ENCODE assay signal across 8 cellular contexts in the genomic region with DNA sequence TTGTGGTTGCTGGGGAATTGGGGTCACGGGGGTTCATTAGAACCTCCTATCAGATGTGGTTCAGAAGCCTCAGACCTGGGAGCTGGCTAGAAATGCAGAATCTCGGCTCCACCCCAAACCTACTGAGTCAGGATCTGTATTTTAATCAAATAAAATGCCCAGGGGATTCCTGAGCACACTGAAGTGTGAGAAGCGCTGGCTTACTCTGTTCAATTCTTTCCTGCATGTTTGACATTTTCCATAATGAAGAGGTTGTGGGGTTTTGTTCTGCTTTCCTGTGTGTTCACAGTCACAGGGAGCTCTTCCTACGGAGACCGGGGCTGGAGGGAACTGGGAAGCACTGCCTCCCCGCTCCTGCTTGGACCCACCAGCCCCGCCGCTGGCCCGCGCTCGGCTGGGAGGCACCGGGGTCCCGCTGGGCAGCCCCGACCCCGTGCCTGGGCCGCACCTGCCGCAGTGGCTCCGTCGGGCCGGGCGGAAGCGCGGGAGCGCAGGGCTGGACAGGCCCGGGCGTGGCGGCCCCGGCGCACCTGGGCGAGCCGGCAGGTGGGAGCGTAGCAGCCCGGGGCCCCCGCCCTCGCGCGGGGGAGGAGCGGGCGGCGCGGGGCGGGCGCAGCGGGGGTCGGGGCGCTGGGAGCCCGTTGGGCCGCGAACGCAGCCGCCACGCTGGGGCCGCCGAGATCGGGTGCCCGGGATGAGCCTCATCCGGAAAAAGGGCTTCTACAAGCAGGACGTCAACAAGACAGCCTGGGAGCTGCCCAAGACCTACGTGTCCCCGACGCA. TPM values are rescaled to one million over a fixed set of nuclear protein-coding genes. Genes with fewer than 3 reads are reported as not detected.
A peak's percentile ranks its signal among the peaks of the same experiment; 100 is the strongest.
DNase-seq lines count a peak whose midpoint lies in the region; ATAC-seq and TF ChIP-seq lines count a peak whose summit lies in the region.

A gene (plus strand): TSS at position 625 of the 783 bp plus-strand sequence. CDS start 70 bp downstream, at position 695.

- ATAC-seq in IMR-90 (ENCODE audit: low read depth) (peak; percentile 3; the same call in 1 of the 2 replicates), GM19395 (IDR thresholded peaks at IDR 0.05; ENCODE audit: unreplicated experiment) (no peak), GM19351 (IDR thresholded peaks at IDR 0.05; ENCODE audit: unreplicated experiment) (no peak)

- no TSS peak for BruUV-seq in IMR-90 (replicated peaks; lab: Mats Ljungman, UMichigan)

- no peak within 1 kb of the TSS for H3K56ac ChIP-seq in IMR-90 (ENCODE audit: extremely low read depth, insufficient read depth, low read length)

- peak within 1 kb of the TSS; percentile 79; the same call in 1 of the 2 replicates for H4K91ac ChIP-seq in IMR-90 (ENCODE audit: insufficient read depth, low read depth, low read length)

- CTCF ChIA-PET in BJ (lab: Yijun Ruan, JAX) (interaction anchor here (1.2 kb wide), 1 partner anchor 9 kb away, joined by 5 read pairs; no protein-coding TSS in a partner anchor), IMR-90 (lab: Yijun Ruan, JAX) (no interaction called here), HEK293T (lab: Yijun Ruan, JAX) (interaction anchor here (1.0 to 1.7 kb wide), 2 partner anchors 9 to 172 kb away, joined by 3 to 5 read pairs; no protein-coding TSS in a partner anchor)
- CTCF ChIA-PET in activated CD4-positive, alpha-beta memory T cell treated with anti-CD3 and anti-CD28 coated beads for 36 hours (lab: Charles Lee), result interaction anchor here (0.8 to 3.6 kb wide), 5 partner anchors 8 to 101 kb away, joined by 3 to 36 read pairs (median 7); no protein-coding TSS in a partner anchor

- H3K4me2 ChIP-seq in IMR-90 (ENCODE audit: low read depth, low read length), result peak within 1 kb of the TSS; percentile 73
- H3K4me2 ChIP-seq in fibroblast of lung (ENCODE audit: extremely low read depth, insufficient read depth, low read length), result peak within 1 kb of the TSS; percentile 66

- H3K4me1 Mint-ChIP-seq in activated CD4-positive, alpha-beta memory T cell treated with anti-CD3 and anti-CD28 coated beads for 36 hours (ENCODE audit: low read depth), result peaks cover 50% of the 10 kb centered on the region
- peaks cover 22% of the 10 kb centered on the region for H3K4me1 Mint-ChIP-seq in osteocyte (ENCODE audit: unreplicated experiment)

- H3K4me3 ChIP-seq in BJ (ENCODE audit: low read depth, low read length) (peak within 1 kb of the TSS; percentile 12), IMR-90 (ENCODE audit: insufficient read depth, low read depth, low read length) (peak within 1 kb of the TSS; percentile 6; the same call in 1 of the 2 replicates), fibroblast of lung (replicated peaks in 1 of 4; ENCODE audit: control extremely low read depth in 1 of 4, insufficient read depth in 1 of 4, low read depth in 3 of 4, low read length in 4 of 4) (no peak within 1 kb of the TSS)

- peak within 1 kb of the TSS; percentile 35; the same call in 1 of the 2 replicates for H3K9ac ChIP-seq in IMR-90 (ENCODE audit: low read depth, low read length)
- peak within 1 kb of the TSS; percentile 32 for H3K9ac ChIP-seq in fibroblast of lung (ENCODE audit: insufficient read depth, low read length)

- H3K18ac ChIP-seq in IMR-90 (ENCODE audit: low read depth, low read length), result peak within 1 kb of the TSS; percentile 58; the same call in 1 of the 2 replicates

- peak within 1 kb of the TSS; percentile 38 for H2AK9ac ChIP-seq in IMR-90 (replicated peaks; ENCODE audit: low read depth, low read length, poor library complexity)

- H3K79me2 ChIP-seq in fibroblast of lung (ENCODE audit: control insufficient read depth, insufficient read depth, low read length), result no peaks in the 10 kb centered on the region

- H3K27ac ChIP-seq in IMR-90 (ENCODE audit: insufficient read depth, low read length) (peak within 1 kb of the TSS; percentile 53), fibroblast of lung (ENCODE audit: insufficient read depth, low read length) (peak within 1 kb of the TSS; percentile 53)

- no peaks in the 10 kb centered on the region for H3K9me3 Mint-ChIP-seq in activated CD4-positive, alpha-beta memory T cell treated with anti-CD3 and anti-CD28 coated beads for 36 hours
- no peaks in the 10 kb centered on the region for H3K9me3 Mint-ChIP-seq in osteocyte (ENCODE audit: unreplicated experiment)

- peak within 1 kb of the TSS; percentile 89 for H2AFZ ChIP-seq in IMR-90 (replicated peaks; ENCODE audit: low read length, poor library complexity)
- peak within 1 kb of the TSS; percentile 43 for H2AFZ ChIP-seq in fibroblast of lung (ENCODE audit: low read length)

- in situ Hi-C loops in IMR-90 (cut with MboI; ENCODE audit: low sequenced_read_pairs), result loop anchor here (5.0 kb wide), 1 partner anchor 227 kb away; no protein-coding TSS in a partner anchor

- no peak for TF ChIP-seq CTCF in BJ (IDR thresholded peaks at IDR 0.05; ENCODE audit: insufficient read depth, low read depth, low read length)
- TF ChIP-seq CTCF in IMR-90 (conservative IDR thresholded peaks at IDR 0.05; ENCODE audit: low read depth, low read length), result no peak
- no peak for TF ChIP-seq CTCF in fibroblast of lung (conservative IDR thresholded peaks at IDR 0.05 in 1 of 2, IDR thresholded peaks at IDR 0.05 in 1 of 2; ENCODE audit: low read depth in 1 of 2, low read length in 2 of 2)
- TF ChIP-seq CTCF in osteocyte (IDR thresholded peaks at IDR 0.05), result no peak

- H3K9me3 ChIP-seq in IMR-90 (ENCODE audit: control insufficient read depth, insufficient read depth, low read length) (no peaks in the 10 kb centered on the region), fibroblast of lung (ENCODE audit: control insufficient read depth, insufficient read depth, low read depth, low read length) (no peaks in the 10 kb centered on the region)

- peaks cover 30% of the 10 kb centered on the region for H3K9me1 ChIP-seq in IMR-90 (ENCODE audit: insufficient read depth, low read length)

- WGBS in IMR-90 (ENCODE audit: extremely low coverage in 2 of 2, insufficient read length in 1 of 2), 2 experiments, result 12% methylated on average over 34 of the region's 61 CpGs; no CpG with 5 or more reads in 1 of the 2 experiments

- H3K27ac Mint-ChIP-seq in activated CD4-positive, alpha-beta memory T cell treated with anti-CD3 and anti-CD28 coated beads for 36 hours, result peak within 1 kb of the TSS; percentile 94
- no peak within 1 kb of the TSS for H3K27ac Mint-ChIP-seq in osteocyte (ENCODE audit: unreplicated experiment)

- H3K4me1 ChIP-seq in IMR-90 (ENCODE audit: control insufficient read depth, insufficient read depth, low read length) (peaks cover 35% of the 10 kb centered on the region), fibroblast of lung (ENCODE audit: control insufficient read depth, extremely low read depth, insufficient read depth, low read length) (peaks cover 31% of the 10 kb centered on the region)

- H2BK120ac ChIP-seq in IMR-90 (ENCODE audit: low read depth, low read length), result peak within 1 kb of the TSS; percentile 74; the same call in 1 of the 2 replicates

- no peaks in the 10 kb centered on the region for H3K27me3 ChIP-seq in BJ (ENCODE audit: control insufficient read depth, insufficient read depth, low read length)
- no peaks in the 10 kb centered on the region for H3K27me3 ChIP-seq in IMR-90 (ENCODE audit: control insufficient read depth, insufficient read depth, low read length)
- H3K27me3 ChIP-seq in fibroblast of lung (ENCODE audit: control insufficient read depth, insufficient read depth, low read length), result no peaks in the 10 kb centered on the region

- dilution Hi-C loops in IMR-90 (cut with HindIII; ENCODE audit: low sequenced_read_pairs, unreplicated experiment), result no loop called here

- no peaks in the 10 kb centered on the region for H3K27me3 Mint-ChIP-seq in activated CD4-positive, alpha-beta memory T cell treated with anti-CD3 and anti-CD28 coated beads for 36 hours
- no peaks in the 10 kb centered on the region for H3K27me3 Mint-ChIP-seq in osteocyte (ENCODE audit: unreplicated experiment)

- intact Hi-C loops in IMR-90 (cut with micrococcal nuclease), result no loop called here
- intact Hi-C loops in activated CD4-positive, alpha-beta memory T cell treated with anti-CD3 and anti-CD28 coated beads for 36 hours (cut with micrococcal nuclease), result loop anchor here (5.0 to 10.0 kb wide), 3 partner anchors 175 to 1895 kb away; a partner anchor contains a TSS

- H3K14ac ChIP-seq in IMR-90 (replicated peaks; ENCODE audit: low read depth, low read length), result peak within 1 kb of the TSS; percentile 57; the same call in 1 of the 2 replicates

- no peak for DNase-seq in BJ (ENCODE audit: low read depth)
- DNase-seq in IMR-90, result peak; percentile 40
- peak; percentile 55 for DNase-seq in activated CD4-positive, alpha-beta memory T cell treated with anti-CD3 and anti-CD28 coated beads for 36 hours
- peak in 1 of 2 donors; percentile 15 for DNase-seq in fibroblast of lung (ENCODE audit: low read depth in 2 of 2)
- no peak for DNase-seq in osteocyte (ENCODE audit: extremely low spot score, unreplicated experiment)
- no peak for DNase-seq in HEK293T (ENCODE audit: extremely low spot score)

- H2BK5ac ChIP-seq in IMR-90 (ENCODE audit: low read depth, low read length, poor library complexity, severe bottlenecking), result peak within 1 kb of the TSS; percentile 60

- H2BK15ac ChIP-seq in IMR-90 (ENCODE audit: low read depth, low read length), result peak within 1 kb of the TSS; percentile 32; the same call in 2 of the 3 replicates

- TF ChIP-seq POLR2A in IMR-90 (IDR thresholded peaks at IDR 0.05; ENCODE audit: low read depth, low read length), result no peak

- H3K4me3 Mint-ChIP-seq in activated CD4-positive, alpha-beta memory T cell treated with anti-CD3 and anti-CD28 coated beads for 36 hours, result peak within 1 kb of the TSS; percentile 86
- H3K4me3 Mint-ChIP-seq in osteocyte (ENCODE audit: unreplicated experiment), result peak within 1 kb of the TSS; percentile 51

- peak within 1 kb of the TSS; percentile 73 for H3K4ac ChIP-seq in IMR-90 (ENCODE audit: low read depth, low read length)

- H3K36me3 ChIP-seq in BJ (ENCODE audit: control insufficient read depth, insufficient read depth, low read length) (no peaks in the 10 kb centered on the region), IMR-90 (ENCODE audit: control insufficient read depth, insufficient read depth, low read length) (no peaks in the 10 kb centered on the region), fibroblast of lung (ENCODE audit: control insufficient read depth, insufficient read depth, low read length) (no peaks in the 10 kb centered on the region)

- no peak for TF ChIP-seq RAD21 in IMR-90 (IDR thresholded peaks at IDR 0.05; ENCODE audit: low read length)

- peak within 1 kb of the TSS; percentile 83 to 91 for H4K8ac ChIP-seq in IMR-90 (ENCODE audit: low read depth in 2 of 2, low read length in 2 of 2)

- H3K36me3 Mint-ChIP-seq in activated CD4-positive, alpha-beta memory T cell treated with anti-CD3 and anti-CD28 coated beads for 36 hours, result peaks cover 18% of the 10 kb centered on the region
- H3K36me3 Mint-ChIP-seq in osteocyte (ENCODE audit: unreplicated experiment), result no peaks in the 10 kb centered on the region

- peak within 1 kb of the TSS; percentile 86 for H4K5ac ChIP-seq in IMR-90 (ENCODE audit: low read depth, low read length)

- H2BK20ac ChIP-seq in IMR-90 (ENCODE audit: low read depth, low read length), result peak within 1 kb of the TSS; percentile 59; the same call in 1 of the 2 replicates

- H4K20me1 ChIP-seq in IMR-90 (ENCODE audit: insufficient read depth, low read length) (no peaks in the 10 kb centered on the region), fibroblast of lung (ENCODE audit: control insufficient read depth, extremely low read depth, insufficient read depth, low read length) (no peaks in the 10 kb centered on the region)

- H3K79me1 ChIP-seq in IMR-90 (ENCODE audit: low read depth in 1 of 2, low read length in 2 of 2), result peaks cover 0 to 18% of the 10 kb centered on the region in 2 experiments; a peak in 1 of 4 replicates

- H3K23ac ChIP-seq in IMR-90 (ENCODE audit: low read depth, low read length), result peak within 1 kb of the TSS; percentile 58; the same call in 1 of the 2 replicates

- POLR2A ChIA-PET in BJ (lab: Charles Lee) (no interaction called here), IMR-90 (lab: Charles Lee; ENCODE audit: unreplicated experiment) (no interaction called here), HEK293T (lab: Yijun Ruan, JAX) (interaction anchor here (1.0 kb wide), 1 partner anchor 9 kb away, joined by 3 read pairs; no protein-coding TSS in a partner anchor)
- POLR2A ChIA-PET in activated CD4-positive, alpha-beta memory T cell treated with anti-CD3 and anti-CD28 coated beads for 36 hours (lab: Charles Lee), result interaction anchor here (1.0 to 4.4 kb wide), 8 partner anchors 9 to 102 kb away, joined by 3 to 71 read pairs (median 5); a partner anchor contains a TSS

- H2AK5ac ChIP-seq in IMR-90 (ENCODE audit: low read depth, low read length), result peak within 1 kb of the TSS; percentile 92

RNA-seq across cellular contexts. Expression of the gene that starts here (rescaled TPM):
- 2.8 and 3.8 TPM in 2 replicates for polyA plus RNA-seq in BJ (2011; rRNA removed)
- 2.2 and 2.7 TPM in 2 replicates for polyA minus RNA-seq in BJ (2011; rRNA and poly(A)+ RNA removed)
- 1.9 and 2.0 TPM in 2 replicates for total RNA-seq in IMR-90 (2012; rRNA removed)
- 2.8 and 2.9 TPM in 2 replicates for polyA plus RNA-seq in IMR-90 (2012; rRNA removed)
- 2.3 and 2.8 TPM in 2 replicates for polyA plus RNA-seq in IMR-90 (2012; cell fraction: cytosol; rRNA removed)
- 19.2 and 25.7 TPM in 2 replicates for polyA plus RNA-seq in IMR-90 (2012; cell fraction: nucleus; rRNA removed; ENCODE audit: low replicate concordance)
- 10 to 100 TPM; 61.0 to 65.0 TPM for total RNA-seq in activated CD4-positive, alpha-beta memory T cell treated with anti-CD3 and anti-CD28 coated beads for 36 hours
- total RNA-seq in fibroblast of lung, result 5.4 and 7.6 TPM in 2 replicates
- 3.0 and 6.8 TPM in 2 replicates for polyA plus RNA-seq in fibroblast of lung
- polyA plus RNA-seq in fibroblast of lung (2012), result 2.9 and 8.3 TPM in 2 replicates
- polyA minus RNA-seq in fibroblast of lung (ENCODE audit: low replicate concordance), result 4.1 and 21.0 TPM in 2 replicates
- total RNA-seq in osteocyte, result 1.5 and 1.6 TPM in 2 replicates

Comparison
In these comparisons a context has a peak if more than half of its experiments do, and no peak if none do; other contexts are left out.
1. DNase-seq: peak in IMR-90 (single experiment) and activated CD4-positive, alpha-beta memory T cell treated with anti-CD3 and anti-CD28 coated beads for 36 hours (single experiment); none in BJ (single experiment), osteocyte (single experiment) and HEK293T (single experiment).
2. H3K4me3 ChIP-seq: peak in BJ (single experiment) and IMR-90 (single experiment); none in fibroblast of lung (0 of 4).
3. POLR2A ChIA-PET loops: an anchor here in activated CD4-positive, alpha-beta memory T cell treated with anti-CD3 and anti-CD28 coated beads for 36 hours (1.0 to 4.4 kb wide) and HEK293T (1.0 kb wide); none called in BJ and IMR-90.